Comparison of ENCODE assay signal across 9 cellular contexts in genomic region chr7:134632937-134633540, GRCh38. TPM values are rescaled to one million over a fixed set of nuclear protein-coding genes. Genes with fewer than 3 reads are reported as not detected.
DNase-seq lines count a peak whose midpoint lies in the region; ATAC-seq, FAIRE-seq and TF ChIP-seq lines count a peak whose summit lies in the region.
"Had no signal": no experiment of that assay in that cellular context is flagged by ENCODE, and none has a peak within 500 bp of the region (broad histone marks: within the 10 kb centered on the region; RNA-seq: fewer than 3 reads in every experiment).

No MANE protein-coding gene starts in this region.

- no peaks in the 10 kb centered on the region for H3K36me3 Mint-ChIP-seq in T-helper 17 cell (ENCODE audit: low read depth)

- DNase-seq in AML-193 (lab: John Stamatoyannopoulos, UW), result peak; percentile 23
- peak; percentile 38 for DNase-seq in G401 (ENCODE audit: low spot score)
- peak; percentile 0 for DNase-seq in KG1 (lab: John Stamatoyannopoulos, UW)
- DNase-seq in T-helper 17 cell, result peak in 1 of 3 donors; percentile 12
- no peak for DNase-seq in esophagus muscularis mucosa (ENCODE audit: extremely low spot score)
- DNase-seq in pancreas, result peak in 1 of 6 donors; percentile 30
- no peak for DNase-seq in hepatic stellate cell (ENCODE audit: low spot score)

- WGBS in esophagus muscularis mucosa, result 41% methylated on average over 5 of the region's 5 CpGs
- 27 to 29% methylated on average over 5 of the region's 5 CpGs for WGBS in pancreas, 2 donors

- FAIRE-seq in pancreas (lab: Jason Lieb, UNC), result no peak

- no peak for TF ChIP-seq EP300 in esophagus muscularis mucosa (IDR thresholded peaks at IDR 0.05)

- H3K9me3 ChIP-seq in T-helper 17 cell (ENCODE audit: control insufficient read depth, low read length, poor library complexity, severe bottlenecking) (no peaks in the 10 kb centered on the region), esophagus muscularis mucosa (no peaks in the 10 kb centered on the region), pancreas (no peaks in the 10 kb centered on the region)
- H3K9me3 ChIP-seq: SJSA1 had no signal

- TF ChIP-seq CTCF in esophagus muscularis mucosa (IDR thresholded peaks at IDR 0.05) (peak in 2 of 3 experiments; percentile 41 to 47), pancreas (IDR thresholded peaks at IDR 0.05) (peak in 2 of 4 donors; percentile 38 to 44)

- TF ChIP-seq POLR2A in esophagus muscularis mucosa (IDR thresholded peaks at IDR 0.05; ENCODE audit: low read depth), result no peak

- H3K27me3 ChIP-seq in esophagus muscularis mucosa, result no peaks in the 10 kb centered on the region
- no peaks in the 10 kb centered on the region for H3K27me3 ChIP-seq in pancreas
- H3K27me3 ChIP-seq: SJSA1 had no signal

- H3K36me3 ChIP-seq in esophagus muscularis mucosa (no peaks in the 10 kb centered on the region), pancreas (no peaks in the 10 kb centered on the region)
- H3K36me3 ChIP-seq: SJSA1 had no signal

- no peak overlapping the region for H3K4me3 Mint-ChIP-seq in T-helper 17 cell

- H3K4me3 ChIP-seq in esophagus muscularis mucosa (no peak overlapping the region), pancreas (no peak overlapping the region)
- H3K4me3 ChIP-seq: SJSA1 had no signal

- in situ Hi-C loops in G401 (cut with HindIII; ENCODE audit: low sequenced_read_pairs), result no loop called here

- H3K27ac Mint-ChIP-seq in T-helper 17 cell, result peak overlapping the region; percentile 11

- intact Hi-C loops in esophagus muscularis mucosa (cut with DNase I), result no loop called here
- intact Hi-C loops in pancreas (cut with DNase I), result no loop called here

- ATAC-seq in T-helper 17 cell (peak; percentile 78), pancreas (peak in 3 of 4 donors; percentile 74 to 83 (median 81)), GM21526 (IDR thresholded peaks at IDR 0.05; ENCODE audit: low FRiP score, unreplicated experiment) (no peak)

- H3K27me3 Mint-ChIP-seq in T-helper 17 cell, result peaks cover 31% of the 10 kb centered on the region

- H3K4me1 ChIP-seq in esophagus muscularis mucosa (peaks cover 0 to 3% (median 0%) of the 10 kb centered on the region in 4 donors), pancreas (peaks cover 0 to 4% (median 0%) of the 10 kb centered on the region in 3 donors)

- H3K27ac ChIP-seq in esophagus muscularis mucosa (replicated peaks in 1 of 4), result no peak overlapping the region
- no peak overlapping the region for H3K27ac ChIP-seq in pancreas
- H3K27ac ChIP-seq: SJSA1 had no signal

- peaks cover 10% of the 10 kb centered on the region for H3K4me1 Mint-ChIP-seq in T-helper 17 cell

RNA-seq across cellular contexts. Expression of gene BPGM, which starts 13.6 kb away (rescaled TPM):
- total RNA-seq in G401 (2014; rRNA removed; shearing (Covaris generic)), result 4.9 and 10.8 TPM in 2 replicates
- total RNA-seq in T-helper 17 cell, result 10 to 100 TPM in 1 of 2 donors, 1 to 10 TPM in 1; 9.9 to 13.7 TPM
- 10 to 100 TPM; 19.1 to 29.4 (median 22.7) TPM for total RNA-seq in esophagus muscularis mucosa
- 1 to 10 TPM; 2.8 to 10.0 (median 4.7) TPM for total RNA-seq in pancreas
- polyA plus RNA-seq in pancreas, result 1 to 10 TPM; 9.1 to 10.0 TPM

Comparison
In these comparisons a context has a peak if more than half of its experiments do, and no peak if none do; other contexts are left out.
1. DNase-seq: peak in AML-193 (2 of 2), G401 (single experiment) and KG1 (single experiment); none in esophagus muscularis mucosa (single experiment) and hepatic stellate cell (single experiment).